In the genomic region with DNA sequence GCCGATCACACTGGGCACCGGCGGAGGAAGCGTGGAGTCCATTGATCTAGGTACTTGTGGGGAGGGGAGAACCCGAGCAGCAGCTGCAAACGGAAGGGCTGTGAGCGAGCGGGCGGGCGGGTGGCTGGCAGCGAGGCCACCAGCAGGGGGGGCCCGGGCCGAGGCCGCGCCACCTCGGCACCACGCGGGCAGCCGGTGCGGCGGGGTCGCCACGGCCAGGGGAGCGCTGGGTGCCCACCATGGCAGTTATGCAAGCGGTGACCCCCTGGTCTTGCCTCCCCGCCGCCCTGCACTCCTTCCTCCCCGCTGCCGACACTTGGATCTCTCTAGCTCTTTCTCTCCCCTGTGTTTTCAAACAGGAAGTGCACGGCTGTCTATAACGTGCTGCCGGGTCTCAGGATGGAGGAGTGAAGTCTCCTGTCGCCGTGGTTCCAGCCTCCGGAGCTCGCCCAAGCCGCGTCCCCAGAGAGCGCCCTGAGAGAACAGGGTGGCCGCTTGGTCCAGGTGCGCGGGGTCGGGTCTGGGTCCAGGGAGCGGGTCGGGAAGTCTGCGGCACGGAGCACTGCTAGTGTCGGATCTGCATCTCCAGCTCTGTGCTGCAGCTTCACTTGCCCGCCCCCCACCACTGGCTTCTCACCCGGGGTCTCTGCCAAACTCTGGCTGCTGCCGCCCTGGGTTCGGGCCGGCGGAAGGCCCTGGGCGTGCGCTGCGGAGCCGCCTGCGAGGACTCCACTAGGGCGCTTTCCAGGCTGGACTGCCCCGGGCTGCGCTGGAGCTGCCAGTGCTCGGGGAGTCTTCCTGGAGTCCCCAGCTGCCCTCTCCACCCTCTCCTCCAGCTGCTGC, we compare ENCODE assay signal across 1 cellular context.
TF ChIP-seq lines count a peak whose summit lies in the region.

No MANE protein-coding gene starts in this region.

TF ChIP-seq in GM12878, 131 proteins besides CTCF, POLR2A, EP300 and RAD21 (continued from another document):
- TF ChIP-seq, protein P1, sequence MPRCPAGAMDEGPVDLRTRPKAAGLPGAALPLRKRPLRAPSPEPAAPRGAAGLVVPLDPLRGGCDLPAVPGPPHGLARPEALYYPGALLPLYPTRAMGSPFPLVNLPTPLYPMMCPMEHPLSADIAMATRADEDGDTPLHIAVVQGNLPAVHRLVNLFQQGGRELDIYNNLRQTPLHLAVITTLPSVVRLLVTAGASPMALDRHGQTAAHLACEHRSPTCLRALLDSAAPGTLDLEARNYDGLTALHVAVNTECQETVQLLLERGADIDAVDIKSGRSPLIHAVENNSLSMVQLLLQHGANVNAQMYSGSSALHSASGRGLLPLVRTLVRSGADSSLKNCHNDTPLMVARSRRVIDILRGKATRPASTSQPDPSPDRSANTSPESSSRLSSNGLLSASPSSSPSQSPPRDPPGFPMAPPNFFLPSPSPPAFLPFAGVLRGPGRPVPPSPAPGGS (IDR thresholded peaks at IDR 0.05; ENCODE audit: borderline replicate concordance, insufficient read depth, low read depth, low read length, poor library complexity, severe bottlenecking), result peak; percentile 62
- TF ChIP-seq, protein P2, sequence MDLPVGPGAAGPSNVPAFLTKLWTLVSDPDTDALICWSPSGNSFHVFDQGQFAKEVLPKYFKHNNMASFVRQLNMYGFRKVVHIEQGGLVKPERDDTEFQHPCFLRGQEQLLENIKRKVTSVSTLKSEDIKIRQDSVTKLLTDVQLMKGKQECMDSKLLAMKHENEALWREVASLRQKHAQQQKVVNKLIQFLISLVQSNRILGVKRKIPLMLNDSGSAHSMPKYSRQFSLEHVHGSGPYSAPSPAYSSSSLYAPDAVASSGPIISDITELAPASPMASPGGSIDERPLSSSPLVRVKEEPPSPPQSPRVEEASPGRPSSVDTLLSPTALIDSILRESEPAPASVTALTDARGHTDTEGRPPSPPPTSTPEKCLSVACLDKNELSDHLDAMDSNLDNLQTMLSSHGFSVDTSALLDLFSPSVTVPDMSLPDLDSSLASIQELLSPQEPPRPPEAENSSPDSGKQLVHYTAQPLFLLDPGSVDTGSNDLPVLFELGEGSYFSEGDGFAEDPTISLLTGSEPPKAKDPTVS (IDR thresholded peaks at IDR 0.05; ENCODE audit: low read depth, low read length), result no peak
